In the genomic region with DNA sequence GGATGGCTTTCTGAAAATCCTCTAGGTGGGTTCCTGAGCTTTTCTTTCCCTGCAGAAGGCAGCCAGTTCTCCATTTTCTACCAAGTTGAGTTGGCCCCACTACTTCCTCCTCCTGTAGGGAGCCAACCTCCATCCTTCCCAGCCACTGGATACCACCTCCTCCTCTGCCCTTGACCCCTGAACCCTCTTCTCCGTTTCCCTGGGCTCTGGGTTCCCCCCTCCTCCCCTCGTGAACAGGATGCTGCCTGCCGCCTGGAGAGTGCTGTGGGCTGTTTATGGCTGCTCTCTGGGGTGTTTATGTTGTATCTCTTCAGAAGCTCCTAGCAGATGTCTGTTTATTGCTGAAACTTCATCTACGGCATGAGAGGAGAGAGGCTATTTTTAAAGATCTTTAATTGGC, we compare ENCODE assay signal across 11 cellular contexts. TPM values are rescaled to one million over a fixed set of nuclear protein-coding genes. Genes with fewer than 3 reads are reported as not detected.
DNase-seq lines count a peak whose midpoint lies in the region; ATAC-seq, FAIRE-seq and TF ChIP-seq lines count a peak whose summit lies in the region.
"Had no signal": no experiment of that assay in that cellular context is flagged by ENCODE, and none has a peak within 500 bp of the region (broad histone marks: within the 10 kb centered on the region; RNA-seq: fewer than 3 reads in every experiment).

No MANE protein-coding gene starts in this region.

- H3K4me1 Mint-ChIP-seq in activated T-helper 2 cell treated with anti-CD3 and anti-CD28 coated beads, Interferon-gamma antibody, Interleukin-2, Interleukin-4, amounts not matched to agents 10 μg/mL and 5 μg/mL and 100 μg/mL, durations not matched to agents 14 hours and 24 hours and 36 hours (ENCODE audit: low read depth): peaks cover 77% of the 10 kb centered on the region

- H3K9ac ChIP-seq in keratinocyte (ENCODE audit: control insufficient read depth, extremely low read depth, insufficient read depth, low read length): no peak overlapping the region

- H3K4me2 ChIP-seq in A549 (peak overlapping the region; percentile 54; the same call in 1 of the 3 replicates), keratinocyte (ENCODE audit: control insufficient read depth, extremely low read depth, insufficient read depth, low read depth, low read length) (no peak overlapping the region)

- no peak overlapping the region for H2AFZ ChIP-seq in keratinocyte (ENCODE audit: control insufficient read depth, low read length)

- peak overlapping the region; percentile 73 for H3K27ac Mint-ChIP-seq in activated T-helper 2 cell treated with anti-CD3 and anti-CD28 coated beads, Interferon-gamma antibody, Interleukin-2, Interleukin-4, amounts not matched to agents 10 μg/mL and 5 μg/mL and 100 μg/mL, durations not matched to agents 14 hours and 24 hours and 36 hours

- POLR2A ChIA-PET in A549 (lab: Yijun Ruan, JAX): no interaction called here

- TF ChIP-seq POLR2A in A549 (IDR thresholded peaks at IDR 0.05; ENCODE audit: low read length): no peak

- H3K27ac ChIP-seq in A549: peak overlapping the region in 1 of 2 experiments; percentile 57; a peak in 3 of 6 replicates
- H3K27ac ChIP-seq in keratinocyte (ENCODE audit: control insufficient read depth, insufficient read depth, low read length): peak overlapping the region; percentile 64
- H3K27ac ChIP-seq in pancreas: no peak overlapping the region

- dilution Hi-C loops in keratinocyte (cut with MboI; ENCODE audit: extremely low pct_ligation_motif_present, low sequenced_read_pairs): no loop called here

- H3K9me1 ChIP-seq in keratinocyte (ENCODE audit: control insufficient read depth, extremely low read depth, insufficient read depth, low read length): peaks cover 30% of the 10 kb centered on the region

- H3K4me3 Mint-ChIP-seq in activated T-helper 2 cell treated with anti-CD3 and anti-CD28 coated beads, Interferon-gamma antibody, Interleukin-2, Interleukin-4, amounts not matched to agents 10 μg/mL and 5 μg/mL and 100 μg/mL, durations not matched to agents 14 hours and 24 hours and 36 hours (ENCODE audit: low read depth): no peak overlapping the region

- peaks cover 99% of the 10 kb centered on the region for H3K79me2 ChIP-seq in keratinocyte (ENCODE audit: control insufficient read depth, insufficient read depth, low read length)

- TF ChIP-seq EP300 in A549 (IDR thresholded peaks at IDR 0.05): no peak

- no peak for DNase-seq in A549 (ENCODE audit: low read depth in 1 of 2, low spot score in 1 of 2)
- DNase-seq in activated T-helper 2 cell treated with anti-CD3 and anti-CD28 coated beads, Interferon-gamma antibody, Interleukin-2, Interleukin-4, amounts not matched to agents 10 μg/mL and 5 μg/mL and 100 μg/mL, durations not matched to agents 14 hours and 24 hours and 36 hours (ENCODE audit: low spot score): no peak
- no peak for DNase-seq in keratinocyte (ENCODE audit: low read depth, low spot score)
- DNase-seq in NAMALWA (ENCODE audit: low spot score): no peak
- no peak for DNase-seq in pancreas
- DNase-seq: cortex of kidney, SHP77 had no signal

- H3K9me3 ChIP-seq in A549 (no peaks in the 10 kb centered on the region), keratinocyte (ENCODE audit: control insufficient read depth, low read depth, low read length) (no peaks in the 10 kb centered on the region), pancreas (no peaks in the 10 kb centered on the region)

- peaks cover 46 to 85% of the 10 kb centered on the region in 2 experiments for H3K36me3 ChIP-seq in keratinocyte (ENCODE audit: control insufficient read depth in 2 of 2, extremely low read depth in 1 of 2, insufficient read depth in 2 of 2, low read length in 2 of 2)
- H3K36me3 ChIP-seq in pancreas: no peaks in the 10 kb centered on the region

- FAIRE-seq in A549 (lab: Jason Lieb, UNC) (no peak), keratinocyte (lab: Jason Lieb, UNC) (no peak), pancreas (lab: Jason Lieb, UNC) (no peak)
- FAIRE-seq: small intestine had no signal

- H3K9me3 Mint-ChIP-seq in activated T-helper 2 cell treated with anti-CD3 and anti-CD28 coated beads, Interferon-gamma antibody, Interleukin-2, Interleukin-4, amounts not matched to agents 10 μg/mL and 5 μg/mL and 100 μg/mL, durations not matched to agents 14 hours and 24 hours and 36 hours: no peaks in the 10 kb centered on the region

- H3K27me3 Mint-ChIP-seq in activated T-helper 2 cell treated with anti-CD3 and anti-CD28 coated beads, Interferon-gamma antibody, Interleukin-2, Interleukin-4, amounts not matched to agents 10 μg/mL and 5 μg/mL and 100 μg/mL, durations not matched to agents 14 hours and 24 hours and 36 hours (ENCODE audit: low read depth): no peaks in the 10 kb centered on the region

- H3K4me3 ChIP-seq in A549: no peak overlapping the region
- no peak overlapping the region for H3K4me3 ChIP-seq in keratinocyte (ENCODE audit: control insufficient read depth in 2 of 3, extremely low read depth in 1 of 3, insufficient read depth in 2 of 3, low read depth in 1 of 3, low read length in 3 of 3)
- no peak overlapping the region for H3K4me3 ChIP-seq in pancreas

- peaks cover 73% of the 10 kb centered on the region for H3K36me3 Mint-ChIP-seq in activated T-helper 2 cell treated with anti-CD3 and anti-CD28 coated beads, Interferon-gamma antibody, Interleukin-2, Interleukin-4, amounts not matched to agents 10 μg/mL and 5 μg/mL and 100 μg/mL, durations not matched to agents 14 hours and 24 hours and 36 hours (ENCODE audit: low read depth)

- intact Hi-C loops in activated T-helper 2 cell treated with anti-CD3 and anti-CD28 coated beads, Interferon-gamma antibody, Interleukin-2, Interleukin-4, amounts not matched to agents 10 μg/mL and 5 μg/mL and 100 μg/mL, durations not matched to agents 14 hours and 24 hours and 36 hours (cut with micrococcal nuclease): loop anchor here (1.0 kb wide), 1 partner anchor 10 kb away; no protein-coding TSS in a partner anchor
- intact Hi-C loops in pancreas (cut with DNase I): loop anchor here in 1 of 3 donors (5.0 kb wide), 1 partner anchor 118 kb away; no protein-coding TSS in a partner anchor

- H4K20me1 ChIP-seq in keratinocyte (ENCODE audit: control insufficient read depth, extremely low read depth, insufficient read depth, low read length): peaks cover 67% of the 10 kb centered on the region

- H3K4me1 ChIP-seq in A549 (peaks cover 45% of the 10 kb centered on the region), keratinocyte (ENCODE audit: control insufficient read depth, extremely low read depth, insufficient read depth, low read length) (peaks cover 83% of the 10 kb centered on the region), pancreas (peaks cover 0 to 4% (median 3%) of the 10 kb centered on the region in 3 donors)

- WGBS in A549 (ENCODE audit: missing lambda C conversion rate): 88% methylated on average over 4 of the region's 4 CpGs
- 65 to 69% methylated on average over 4 of the region's 4 CpGs for WGBS in pancreas, 2 donors

- TF ChIP-seq CTCF in A549 (IDR thresholded peaks at IDR 0.05) (no peak), GM12873 (IDR thresholded peaks at IDR 0.05; ENCODE audit: insufficient read depth, low read depth, low read length, missing control alignments) (peak; percentile 16), keratinocyte (optimal IDR thresholded peaks at IDR 0.05 in 1 of 3, IDR thresholded peaks at IDR 0.05 in 1 of 3, conservative IDR thresholded peaks at IDR 0.05 in 1 of 3; ENCODE audit: extremely low read depth in 1 of 3, insufficient read depth in 2 of 3, low read length in 3 of 3) (no peak), pancreas (IDR thresholded peaks at IDR 0.05) (no peak)

- H3K27me3 ChIP-seq in keratinocyte (ENCODE audit: control insufficient read depth, extremely low read depth, insufficient read depth, low read length) (no peaks in the 10 kb centered on the region), pancreas (no peaks in the 10 kb centered on the region)

- CTCF ChIA-PET in A549 (lab: Yijun Ruan, JAX): interaction anchor here (0.6 to 3.8 kb wide), 5 partner anchors 17 to 285 kb away, joined by 3 to 19 read pairs (median 7); no protein-coding TSS in a partner anchor

- peak in 1 of 2 experiments; percentile 11; a peak in 1 of 5 replicates for TF ChIP-seq RAD21 in A549 (conservative IDR thresholded peaks at IDR 0.05 in 1 of 2, IDR thresholded peaks at IDR 0.05 in 1 of 2)

- no peak for ATAC-seq in A549
- no peak for ATAC-seq in HG02571 (IDR thresholded peaks at IDR 0.05; ENCODE audit: unreplicated experiment)
- ATAC-seq in pancreas: no peak
- ATAC-seq in GM21619 (IDR thresholded peaks at IDR 0.05; ENCODE audit: unreplicated experiment): no peak

TF ChIP-seq in A549, 52 proteins besides CTCF, POLR2A, EP300 and RAD21:
- TF ChIP-seq, protein P1, sequence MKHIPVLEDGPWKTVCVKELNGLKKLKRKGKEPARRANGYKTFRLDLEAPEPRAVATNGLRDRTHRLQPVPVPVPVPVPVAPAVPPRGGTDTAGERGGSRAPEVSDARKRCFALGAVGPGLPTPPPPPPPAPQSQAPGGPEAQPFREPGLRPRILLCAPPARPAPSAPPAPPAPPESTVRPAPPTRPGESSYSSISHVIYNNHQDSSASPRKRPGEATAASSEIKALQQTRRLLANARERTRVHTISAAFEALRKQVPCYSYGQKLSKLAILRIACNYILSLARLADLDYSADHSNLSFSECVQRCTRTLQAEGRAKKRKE (CRISPR knock-in tag; IDR thresholded peaks at IDR 0.05; ENCODE audit: low read depth): no peak
- TF ChIP-seq TP53 (CRISPR knock-in tag; IDR thresholded peaks at IDR 0.05): no peak

RNA-seq across cellular contexts. Expression of a gene that starts 8.6 kb away (rescaled TPM):
- polyA plus RNA-seq in A549 (2011; rRNA removed): 42.1 and 52.4 TPM in 2 replicates
- polyA plus RNA-seq in A549 (2012; cell fraction: cytosol; rRNA removed): 19.3 and 22.9 TPM in 2 replicates
- 25.5 and 31.9 TPM in 2 replicates for polyA plus RNA-seq in A549 (2012; cell fraction: nucleus; rRNA removed)
- polyA plus RNA-seq in A549 (2017; fragmentation: RNase III; extraction: RNeasy Plus Mini Kit Qiagen cat#74134 plus additional on column Dnase treatment): 39.8 to 43.6 TPM (median 43.5 TPM) in 3 replicates
- polyA minus RNA-seq in A549 (2011; rRNA and poly(A)+ RNA removed): 104 and 112 TPM in 2 replicates
- 736 TPM in 2 replicates for total RNA-seq in activated T-helper 2 cell treated with anti-CD3 and anti-CD28 coated beads, Interferon-gamma antibody, Interleukin-2, Interleukin-4, amounts not matched to agents 10 μg/mL and 5 μg/mL and 100 μg/mL, durations not matched to agents 14 hours and 24 hours and 36 hours
- 72.7 to 124 TPM (median 83.9 TPM) in 3 replicates for polyA plus RNA-seq in keratinocyte
- 172 TPM for polyA plus RNA-seq in keratinocyte (2011; ENCODE audit: low read depth)
- 76.6 and 79.2 TPM in 2 replicates for polyA plus RNA-seq in keratinocyte (2011; cell fraction: cytosol; rRNA removed)
- polyA plus RNA-seq in keratinocyte (2011; cell fraction: nucleus; rRNA removed): 175 and 197 TPM in 2 replicates
- 52.2 and 143 TPM in 2 replicates for polyA plus RNA-seq in keratinocyte (2012; ENCODE audit: low replicate concordance)
- polyA minus RNA-seq in keratinocyte: 218 to 406 TPM (median 316 TPM) in 3 replicates
- 176 TPM for polyA minus RNA-seq in keratinocyte (2011; cell fraction: cytosol; rRNA and poly(A)+ RNA removed)
- 292 and 558 TPM in 2 replicates for polyA minus RNA-seq in keratinocyte (2011; cell fraction: nucleus; rRNA and poly(A)+ RNA removed)
- total RNA-seq in pancreas: 10 to 100 TPM; 20.4 to 38.8 (median 27.1) TPM
- polyA plus RNA-seq in pancreas: 1 to 10 TPM; 4.8 to 5.4 TPM
